Comparison of ENCODE assay signal across 2 cellular contexts in the genomic region with DNA sequence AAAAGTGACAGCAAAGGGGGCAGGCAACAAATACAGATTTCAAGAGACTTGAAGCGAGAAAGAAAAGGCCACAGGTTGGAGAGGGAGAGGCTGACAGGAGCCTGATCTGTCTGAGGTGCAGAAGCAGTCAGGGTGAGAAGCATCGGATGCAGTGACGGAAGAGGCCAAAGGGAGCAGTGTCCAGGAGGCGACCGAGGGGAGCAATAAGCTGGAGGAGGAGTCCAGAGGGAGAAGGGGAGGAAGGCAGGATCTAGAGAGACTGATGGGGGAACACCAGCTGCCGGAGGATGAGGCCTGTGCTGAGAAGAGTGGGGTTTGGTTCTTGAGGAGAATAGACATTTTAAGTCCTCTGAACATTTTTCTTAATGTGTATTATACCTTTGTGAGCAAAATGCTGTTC.
A peak's percentile ranks its signal among the peaks of the same experiment; 100 is the strongest.
TF ChIP-seq lines count a peak whose summit lies in the region.

No MANE protein-coding gene starts in this region.

TF ChIP-seq in HepG2, 621 proteins besides CTCF, POLR2A, EP300 and RAD21:
- no peak for TF ChIP-seq CSRNP1 (CRISPR knock-in tag; IDR thresholded peaks at IDR 0.05)

TF ChIP-seq in K562, 482 proteins besides CTCF, POLR2A, EP300 and RAD21:
- TF ChIP-seq ZNF263 (CRISPR knock-in tag; IDR thresholded peaks at IDR 0.05; ENCODE audit: borderline replicate concordance) (peak; percentile 56; the same call in 1 of the 2 replicates), MBD2 (IDR thresholded peaks at IDR 0.05; ENCODE audit: borderline replicate concordance, low read depth) (no peak)
TF ChIP-seq in K562: peak in this region for 1.
